Comparison of ENCODE assay signal across 26 cellular contexts in the genomic region with DNA sequence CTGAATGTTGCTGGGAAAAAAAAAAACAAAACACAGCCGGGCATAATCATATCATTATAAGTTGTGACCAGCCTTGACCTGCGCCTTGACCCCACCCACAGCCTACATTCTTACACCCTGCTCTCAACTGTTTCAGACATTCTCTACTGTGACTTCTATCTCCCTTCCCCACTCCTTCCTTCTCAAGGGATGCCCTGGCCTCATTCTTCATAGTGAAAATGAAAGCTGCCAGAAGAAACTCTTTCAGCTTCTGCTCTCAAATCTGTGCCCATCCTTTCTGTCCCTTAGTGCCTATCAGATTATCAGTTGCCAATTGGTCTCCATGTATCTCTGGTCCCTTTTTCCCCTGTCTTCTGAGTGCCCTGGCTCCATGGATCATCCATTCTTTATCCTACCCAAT.
DNase-seq lines count a peak whose midpoint lies in the region; ATAC-seq and TF ChIP-seq lines count a peak whose summit lies in the region.
"Had no signal": no experiment of that assay in that cellular context is flagged by ENCODE, and none has a peak within 500 bp of the region (broad histone marks: within the 10 kb centered on the region; RNA-seq: fewer than 3 reads in every experiment).

No MANE protein-coding gene starts in this region.

- H3K36me3 ChIP-seq in SU-DHL-6 (ENCODE audit: low read length) (no peaks in the 10 kb centered on the region), sigmoid colon (no peaks in the 10 kb centered on the region)
- H3K36me3 ChIP-seq: ascending aorta, pancreas, thyroid gland had no signal

- H3K27me3 ChIP-seq in SU-DHL-6 (ENCODE audit: low read length) (no peaks in the 10 kb centered on the region), sigmoid colon (no peaks in the 10 kb centered on the region)
- H3K27me3 ChIP-seq: ascending aorta, pancreas, thyroid gland had no signal

- H3K27me3 Mint-ChIP-seq in HFFc6 (ENCODE audit: insufficient read depth) (no peaks in the 10 kb centered on the region), immature natural killer cell (ENCODE audit: low read depth in 3 of 3) (peaks cover 0 to 2% (median 0%) of the 10 kb centered on the region in 3 donors)
- H3K27me3 Mint-ChIP-seq: activated CD4-positive, alpha-beta memory T cell treated with anti-CD3 and anti-CD28 coated beads, Interleukin-2, amount 10 ng/mL, durations not matched to agents 7 days and 5 days; activated T-helper 17 cell treated with anti-CD3 and anti-CD28 coated beads, Interleukin-2, amount 50 U/mL, for 72 hours; CD8-positive, alpha-beta memory T cell; effector memory CD8-positive, alpha-beta T cell; stimulated activated naive CD8-positive, alpha-beta T cell treated with anti-CD3 and anti-CD28 coated beads, Interleukin-15, Interleukin-2, amounts not matched to agents 100 ng/mL and 50 ng/mL, for 24 hours had no signal

- peak overlapping the region; percentile 29 for H3K4me2 ChIP-seq in SU-DHL-6 (ENCODE audit: low read depth, low read length, poor library complexity, severe bottlenecking)
- H3K4me2 ChIP-seq: smooth muscle cell had no signal

- H3K4me3 Mint-ChIP-seq in HFFc6 (no peak overlapping the region), immature natural killer cell (no peak overlapping the region)
- H3K4me3 Mint-ChIP-seq: activated CD4-positive, alpha-beta memory T cell treated with anti-CD3 and anti-CD28 coated beads, Interleukin-2, amount 10 ng/mL, durations not matched to agents 7 days and 5 days; activated T-helper 17 cell treated with anti-CD3 and anti-CD28 coated beads, Interleukin-2, amount 50 U/mL, for 72 hours; CD8-positive, alpha-beta memory T cell; effector memory CD8-positive, alpha-beta T cell; stimulated activated naive CD8-positive, alpha-beta T cell treated with anti-CD3 and anti-CD28 coated beads, Interleukin-15, Interleukin-2, amounts not matched to agents 100 ng/mL and 50 ng/mL, for 24 hours had no signal

- WGBS in sigmoid colon, 2 donors = 74 to 83% methylated on average over 2 of the region's 2 CpGs

- no peak overlapping the region for H3K4me3 ChIP-seq in SU-DHL-6 (ENCODE audit: insufficient read depth, low read length, poor library complexity, severe bottlenecking)
- H3K4me3 ChIP-seq in sigmoid colon = no peak overlapping the region
- H3K4me3 ChIP-seq: ascending aorta, pancreas, smooth muscle cell, thyroid gland had no signal

- no peak for ATAC-seq in GM19035 (IDR thresholded peaks at IDR 0.05; ENCODE audit: unreplicated experiment)
- ATAC-seq: activated naive CD4-positive, alpha-beta T cell treated with anti-CD3 and anti-CD28 coated beads, Interleukin-2, amount 50 U/mL, for 72 hours; activated T-helper 17 cell treated with anti-CD3 and anti-CD28 coated beads, Interleukin-2, amount 50 U/mL, for 72 hours; effector memory CD8-positive, alpha-beta T cell; pancreas had no signal

- no peak for DNase-seq in HFFc6
- no peak for DNase-seq in immature natural killer cell
- no peak for DNase-seq in sigmoid colon
- DNase-seq in NCI-H2227 treated with DMSO at 0.1 percent for 48 hours (lab: John Stamatoyannopoulos, UW) = no peak
- DNase-seq in dedifferentiated amniotic fluid mesenchymal stem cell (ENCODE audit: extremely low spot score) = no peak
- DNase-seq: activated CD4-positive, alpha-beta memory T cell treated with anti-CD3 and anti-CD28 coated beads, Interleukin-2, amount 10 ng/mL, durations not matched to agents 7 days and 5 days; activated CD4-positive, CD25-positive, alpha-beta regulatory T cell treated with anti-CD3 and anti-CD28 coated beads, Interleukin-2, amount 50 U/mL, for 72 hours; CD8-positive, alpha-beta memory T cell; cortex of kidney; DMS 273 treated with DMSO at 0.1 percent for 48 hours; effector memory CD8-positive, alpha-beta T cell; islet precursor cell; MM.1S; NCI-H1930; NCI-H526 treated with DMSO at 0.1 percent for 48 hours; pancreas; retina; SHP77; thyroid gland had no signal

- H3K9me2 ChIP-seq in SU-DHL-6 (replicated peaks; ENCODE audit: insufficient read depth, low read length) = no peaks in the 10 kb centered on the region

- intact Hi-C loops in sigmoid colon (cut with DNase I) = loop anchor here (5.0 kb wide), 1 partner anchor 1040 kb away; no protein-coding TSS in a partner anchor

- no peak for TF ChIP-seq EP300 in sigmoid colon (IDR thresholded peaks at IDR 0.05)

- no peak overlapping the region for H3K27ac ChIP-seq in SU-DHL-6 (ENCODE audit: low read depth, low read length)
- peak overlapping the region in 3 of 4 donors; percentile 13 to 77 (median 70) for H3K27ac ChIP-seq in sigmoid colon
- H3K27ac ChIP-seq: pancreas, thyroid gland had no signal

- H3K9me3 ChIP-seq in SU-DHL-6 (ENCODE audit: insufficient read depth, low read length) (no peaks in the 10 kb centered on the region), sigmoid colon (no peaks in the 10 kb centered on the region)
- H3K9me3 ChIP-seq: ascending aorta, pancreas, thyroid gland had no signal

- TF ChIP-seq POLR2A in sigmoid colon (IDR thresholded peaks at IDR 0.05) = no peak

- peaks cover 5% of the 10 kb centered on the region for H3F3A ChIP-seq in SU-DHL-6 (ENCODE audit: insufficient read depth)

- H3K36me3 Mint-ChIP-seq in HFFc6 (ENCODE audit: low read depth) (peaks cover 8% of the 10 kb centered on the region), immature natural killer cell (peaks cover 0 to 3% (median 0%) of the 10 kb centered on the region in 3 donors)

- H3K79me2 ChIP-seq in SU-DHL-6 (ENCODE audit: insufficient read depth, low read length) = no peaks in the 10 kb centered on the region

- peaks cover 0 to 66% (median 41%) of the 10 kb centered on the region in 4 donors for H3K4me1 ChIP-seq in sigmoid colon

- no peaks in the 10 kb centered on the region for H3K9me3 Mint-ChIP-seq in HFFc6
- H3K9me3 Mint-ChIP-seq in immature natural killer cell = no peaks in the 10 kb centered on the region
- H3K9me3 Mint-ChIP-seq: activated CD4-positive, alpha-beta memory T cell treated with anti-CD3 and anti-CD28 coated beads, Interleukin-2, amount 10 ng/mL, durations not matched to agents 7 days and 5 days; activated T-helper 17 cell treated with anti-CD3 and anti-CD28 coated beads, Interleukin-2, amount 50 U/mL, for 72 hours; CD8-positive, alpha-beta memory T cell; effector memory CD8-positive, alpha-beta T cell; stimulated activated naive CD8-positive, alpha-beta T cell treated with anti-CD3 and anti-CD28 coated beads, Interleukin-15, Interleukin-2, amounts not matched to agents 100 ng/mL and 50 ng/mL, for 24 hours had no signal

- no peak overlapping the region for H3K9ac ChIP-seq in SU-DHL-6 (ENCODE audit: low read length)

- no peak overlapping the region for H2AFZ ChIP-seq in SU-DHL-6 (ENCODE audit: low read depth, low read length, severe bottlenecking)

- no peak for TF ChIP-seq CTCF in HFFc6 (IDR thresholded peaks at IDR 0.05)
- no peak for TF ChIP-seq CTCF in SU-DHL-6 (IDR thresholded peaks at IDR 0.05; ENCODE audit: insufficient read depth, low read length, poor library complexity, severe bottlenecking)
- TF ChIP-seq CTCF in sigmoid colon (IDR thresholded peaks at IDR 0.05) = no peak

- H3K27ac Mint-ChIP-seq in HFFc6 (peak overlapping the region; percentile 3; the same call in 1 of the 2 replicates), immature natural killer cell (peak overlapping the region in 5 of 6 donors; percentile 8 to 51 (median 37))
- H3K27ac Mint-ChIP-seq: activated CD4-positive, alpha-beta memory T cell treated with anti-CD3 and anti-CD28 coated beads, Interleukin-2, amount 10 ng/mL, durations not matched to agents 7 days and 5 days; activated naive CD4-positive, alpha-beta T cell treated with anti-CD3 and anti-CD28 coated beads, Interleukin-2, amount 50 U/mL, for 72 hours; activated T-helper 17 cell treated with anti-CD3 and anti-CD28 coated beads, Interleukin-2, amount 50 U/mL, for 72 hours; effector memory CD8-positive, alpha-beta T cell; stimulated activated naive CD8-positive, alpha-beta T cell treated with anti-CD3 and anti-CD28 coated beads, Interleukin-15, Interleukin-2, amounts not matched to agents 100 ng/mL and 50 ng/mL, for 24 hours had no signal

- peaks cover 15% of the 10 kb centered on the region for H3K4me1 Mint-ChIP-seq in HFFc6 (ENCODE audit: low read depth)
- peaks cover 6 to 23% of the 10 kb centered on the region in 2 donors for H3K4me1 Mint-ChIP-seq in immature natural killer cell

- no peaks in the 10 kb centered on the region for H4K20me1 ChIP-seq in SU-DHL-6 (ENCODE audit: low read depth, low read length)
